1 cellular context compared by ENCODE assay signal in the genomic region with DNA sequence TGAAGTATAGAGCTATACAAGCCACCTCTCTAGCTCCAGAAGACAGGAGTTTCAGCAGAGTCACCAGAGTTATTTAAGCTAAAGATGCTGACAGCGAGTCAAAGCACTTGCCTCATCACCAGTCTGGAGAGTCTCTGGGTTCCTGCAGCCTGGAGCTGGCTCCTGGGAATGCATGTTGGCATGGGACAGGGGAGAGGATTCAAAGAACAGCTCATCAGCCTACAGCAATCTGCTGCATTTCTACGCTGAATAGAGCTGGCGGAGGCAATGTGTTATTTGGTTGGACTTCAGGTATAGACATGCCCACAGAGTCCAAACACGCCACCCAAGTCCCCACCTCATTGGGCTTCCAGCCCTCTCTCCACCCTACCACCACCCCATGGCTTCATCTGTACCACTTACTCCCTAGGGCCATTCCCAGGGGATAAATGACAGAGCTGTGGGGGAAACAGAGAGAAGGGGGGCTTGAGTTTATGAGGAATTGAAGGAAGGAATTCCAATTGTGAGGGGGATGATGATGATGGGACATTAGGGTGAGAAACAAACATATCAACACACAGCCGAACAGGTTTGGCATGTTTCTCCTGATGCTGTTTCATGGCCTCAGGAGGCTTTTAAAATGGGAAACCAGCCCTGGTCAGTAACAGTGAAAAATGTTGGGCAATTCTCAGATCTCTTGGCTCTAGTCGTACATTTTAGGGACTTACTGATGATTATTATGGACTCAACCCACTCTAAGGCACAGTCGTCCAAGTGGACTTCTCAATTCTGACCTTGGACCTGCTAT.
TF ChIP-seq lines count a peak whose summit lies in the region.

No MANE protein-coding gene starts in this region.

TF ChIP-seq in IMR-90, 13 proteins besides CTCF, POLR2A, EP300 and RAD21:
- no peak for TF ChIP-seq CHD1 (IDR thresholded peaks at IDR 0.05; ENCODE audit: low read depth, low read length)
- TF ChIP-seq BHLHE40 (IDR thresholded peaks at IDR 0.05; ENCODE audit: low read depth, low read length) = no peak
- TF ChIP-seq, protein P1, sequence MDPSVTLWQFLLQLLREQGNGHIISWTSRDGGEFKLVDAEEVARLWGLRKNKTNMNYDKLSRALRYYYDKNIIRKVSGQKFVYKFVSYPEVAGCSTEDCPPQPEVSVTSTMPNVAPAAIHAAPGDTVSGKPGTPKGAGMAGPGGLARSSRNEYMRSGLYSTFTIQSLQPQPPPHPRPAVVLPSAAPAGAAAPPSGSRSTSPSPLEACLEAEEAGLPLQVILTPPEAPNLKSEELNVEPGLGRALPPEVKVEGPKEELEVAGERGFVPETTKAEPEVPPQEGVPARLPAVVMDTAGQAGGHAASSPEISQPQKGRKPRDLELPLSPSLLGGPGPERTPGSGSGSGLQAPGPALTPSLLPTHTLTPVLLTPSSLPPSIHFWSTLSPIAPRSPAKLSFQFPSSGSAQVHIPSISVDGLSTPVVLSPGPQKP (IDR thresholded peaks at IDR 0.05; ENCODE audit: borderline replicate concordance, low read depth, low read length) = no peak
- TF ChIP-seq MXI1 (IDR thresholded peaks at IDR 0.05; ENCODE audit: borderline replicate concordance, low read depth, low read length) = no peak
- TF ChIP-seq FOS (IDR thresholded peaks at IDR 0.05; ENCODE audit: low read depth, low read length) = no peak
- TF ChIP-seq MAFK (IDR thresholded peaks at IDR 0.05; ENCODE audit: low read depth, low read length) = no peak
- TF ChIP-seq RCOR1 (IDR thresholded peaks at IDR 0.05; ENCODE audit: insufficient replicate concordance, low read length) = no peak
- no peak for TF ChIP-seq SMC3 (IDR thresholded peaks at IDR 0.05; ENCODE audit: low read depth, low read length)
- TF ChIP-seq, protein P2, sequence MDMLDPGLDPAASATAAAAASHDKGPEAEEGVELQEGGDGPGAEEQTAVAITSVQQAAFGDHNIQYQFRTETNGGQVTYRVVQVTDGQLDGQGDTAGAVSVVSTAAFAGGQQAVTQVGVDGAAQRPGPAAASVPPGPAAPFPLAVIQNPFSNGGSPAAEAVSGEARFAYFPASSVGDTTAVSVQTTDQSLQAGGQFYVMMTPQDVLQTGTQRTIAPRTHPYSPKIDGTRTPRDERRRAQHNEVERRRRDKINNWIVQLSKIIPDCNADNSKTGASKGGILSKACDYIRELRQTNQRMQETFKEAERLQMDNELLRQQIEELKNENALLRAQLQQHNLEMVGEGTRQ (IDR thresholded peaks at IDR 0.05; ENCODE audit: low read depth, low read length) = no peak
- TF ChIP-seq MAZ (IDR thresholded peaks at IDR 0.05; ENCODE audit: borderline replicate concordance, low read depth, low read length) = no peak
- TF ChIP-seq RFX5 (IDR thresholded peaks at IDR 0.05; ENCODE audit: low read depth, low read length) = no peak
- no peak for TF ChIP-seq CEBPB (IDR thresholded peaks at IDR 0.05; ENCODE audit: low read depth, low read length)
- no peak for TF ChIP-seq NFE2L2 (IDR thresholded peaks at IDR 0.05; ENCODE audit: low read depth, low read length)
